Comparison of ENCODE assay signal across 1 cellular context in the genomic region with DNA sequence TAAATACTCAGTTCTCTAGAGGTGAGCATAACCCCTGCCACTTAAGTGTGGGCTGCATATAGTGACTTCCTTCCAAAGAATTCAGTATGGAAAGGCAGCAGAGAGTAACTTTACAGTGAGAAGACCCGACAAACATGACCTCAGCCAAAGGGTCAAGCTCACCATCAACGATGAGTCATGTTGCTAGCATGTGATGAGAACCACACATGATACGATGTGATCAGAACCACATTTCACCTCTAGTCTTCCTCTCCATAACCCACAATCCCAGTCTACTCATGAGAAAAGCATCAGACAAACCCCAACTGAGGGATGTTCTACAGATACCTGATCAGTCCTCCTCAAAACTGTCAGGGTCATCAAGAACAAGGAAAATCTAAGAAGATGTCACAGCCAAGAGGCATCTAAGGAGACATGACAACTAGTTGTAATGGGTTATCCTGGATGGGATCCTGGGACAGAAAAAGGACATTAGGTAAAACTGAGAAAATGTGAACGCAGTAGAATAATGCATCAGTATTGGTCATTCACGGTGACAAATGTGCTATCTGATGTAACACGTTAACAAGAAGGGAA.
A peak's percentile ranks its signal among the peaks of the same experiment; 100 is the strongest.
TF ChIP-seq lines count a peak whose summit lies in the region.

No MANE protein-coding gene starts in this region.

TF ChIP-seq in K562, 482 proteins besides CTCF, POLR2A, EP300 and RAD21 (continued from another document and continues in another):
- TF ChIP-seq, protein P1, sequence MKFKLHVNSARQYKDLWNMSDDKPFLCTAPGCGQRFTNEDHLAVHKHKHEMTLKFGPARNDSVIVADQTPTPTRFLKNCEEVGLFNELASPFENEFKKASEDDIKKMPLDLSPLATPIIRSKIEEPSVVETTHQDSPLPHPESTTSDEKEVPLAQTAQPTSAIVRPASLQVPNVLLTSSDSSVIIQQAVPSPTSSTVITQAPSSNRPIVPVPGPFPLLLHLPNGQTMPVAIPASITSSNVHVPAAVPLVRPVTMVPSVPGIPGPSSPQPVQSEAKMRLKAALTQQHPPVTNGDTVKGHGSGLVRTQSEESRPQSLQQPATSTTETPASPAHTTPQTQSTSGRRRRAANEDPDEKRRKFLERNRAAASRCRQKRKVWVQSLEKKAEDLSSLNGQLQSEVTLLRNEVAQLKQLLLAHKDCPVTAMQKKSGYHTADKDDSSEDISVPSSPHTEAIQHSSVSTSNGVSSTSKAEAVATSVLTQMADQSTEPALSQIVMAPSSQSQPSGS (CRISPR knock-in tag; IDR thresholded peaks at IDR 0.05), result no peak
- TF ChIP-seq, protein P2, sequence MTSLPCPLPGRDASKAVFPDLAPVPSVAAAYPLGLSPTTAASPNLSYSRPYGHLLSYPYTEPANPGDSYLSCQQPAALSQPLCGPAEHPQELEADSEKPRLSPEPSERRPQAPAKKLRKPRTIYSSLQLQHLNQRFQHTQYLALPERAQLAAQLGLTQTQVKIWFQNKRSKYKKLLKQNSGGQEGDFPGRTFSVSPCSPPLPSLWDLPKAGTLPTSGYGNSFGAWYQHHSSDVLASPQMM (CRISPR knock-in tag; IDR thresholded peaks at IDR 0.05), result no peak
- TF ChIP-seq ZNF507 (tag; conservative IDR thresholded peaks at IDR 0.05) (no peak), TAF1 (IDR thresholded peaks at IDR 0.05; ENCODE audit: control insufficient read depth, extremely low read depth, insufficient read depth, low read length, severe bottlenecking) (no peak), PTBP1 (IDR thresholded peaks at IDR 0.05; ENCODE audit: low read depth, low read length) (no peak), ZNF23 (CRISPR knock-in tag; IDR thresholded peaks at IDR 0.05) (no peak), ZNF696 (CRISPR knock-in tag; conservative IDR thresholded peaks at IDR 0.05) (no peak), SMARCE1 (IDR thresholded peaks at IDR 0.05) (peak; percentile 61; the same call in 1 of the 2 replicates), HNRNPUL1 (IDR thresholded peaks at IDR 0.05; ENCODE audit: low read length) (no peak), SREBF2 (CRISPR knock-in tag; IDR thresholded peaks at IDR 0.05) (no peak), ZNF165 (CRISPR knock-in tag; IDR thresholded peaks at IDR 0.05; ENCODE audit: borderline replicate concordance) (no peak), ZNF707 (CRISPR knock-in tag; conservative IDR thresholded peaks at IDR 0.05) (no peak), PHB2 (IDR thresholded peaks at IDR 0.05; ENCODE audit: low read depth) (no peak), XRCC5 (IDR thresholded peaks at IDR 0.05; ENCODE audit: low read depth, low read length) (no peak), JUNB (CRISPR knock-in tag; conservative IDR thresholded peaks at IDR 0.05) (0 out of 2 replicates have a peak, but pooled peaks have one; percentile 34), ARID1B (IDR thresholded peaks at IDR 0.05) (peak; percentile 56), KDM1A (IDR thresholded peaks at IDR 0.05) (peak; percentile 26 to 36; a peak in 1 of 4 replicates), HDAC1 (IDR thresholded peaks at IDR 0.05) (peak in 1 of 2 experiments; percentile 50; a peak in 2 of 4 replicates), MEF2A (IDR thresholded peaks at IDR 0.05; ENCODE audit: control insufficient read depth, low read depth, low read length) (no peak), CBFB (CRISPR knock-in tag; IDR thresholded peaks at IDR 0.05) (no peak), PTTG1 (tag; IDR thresholded peaks at IDR 0.05; ENCODE audit: low read depth) (0 out of 2 replicates have a peak, but pooled peaks have one; percentile 44), SETDB1 (IDR thresholded peaks at IDR 0.05; ENCODE audit: low read length) (no peak), ZNF766 (CRISPR knock-in tag; conservative IDR thresholded peaks at IDR 0.05) (0 out of 2 replicates have a peak, but pooled peaks have one; percentile 29), TEAD4 (IDR thresholded peaks at IDR 0.05; ENCODE audit: low read length) (peak; percentile 43; the same call in 1 of the 2 replicates), TEAD4 (CRISPR knock-in tag; IDR thresholded peaks at IDR 0.05; ENCODE audit: borderline replicate concordance) (no peak), MEIS2 (IDR thresholded peaks at IDR 0.05; ENCODE audit: partially characterized antibody) (no peak), TAF9B (IDR thresholded peaks at IDR 0.05; ENCODE audit: partially characterized antibody) (peak; percentile 21), ZFPM2 (CRISPR knock-in tag; IDR thresholded peaks at IDR 0.05) (no peak), ZNF24 (IDR thresholded peaks at IDR 0.05) (no peak)
- TF ChIP-seq, protein P3, sequence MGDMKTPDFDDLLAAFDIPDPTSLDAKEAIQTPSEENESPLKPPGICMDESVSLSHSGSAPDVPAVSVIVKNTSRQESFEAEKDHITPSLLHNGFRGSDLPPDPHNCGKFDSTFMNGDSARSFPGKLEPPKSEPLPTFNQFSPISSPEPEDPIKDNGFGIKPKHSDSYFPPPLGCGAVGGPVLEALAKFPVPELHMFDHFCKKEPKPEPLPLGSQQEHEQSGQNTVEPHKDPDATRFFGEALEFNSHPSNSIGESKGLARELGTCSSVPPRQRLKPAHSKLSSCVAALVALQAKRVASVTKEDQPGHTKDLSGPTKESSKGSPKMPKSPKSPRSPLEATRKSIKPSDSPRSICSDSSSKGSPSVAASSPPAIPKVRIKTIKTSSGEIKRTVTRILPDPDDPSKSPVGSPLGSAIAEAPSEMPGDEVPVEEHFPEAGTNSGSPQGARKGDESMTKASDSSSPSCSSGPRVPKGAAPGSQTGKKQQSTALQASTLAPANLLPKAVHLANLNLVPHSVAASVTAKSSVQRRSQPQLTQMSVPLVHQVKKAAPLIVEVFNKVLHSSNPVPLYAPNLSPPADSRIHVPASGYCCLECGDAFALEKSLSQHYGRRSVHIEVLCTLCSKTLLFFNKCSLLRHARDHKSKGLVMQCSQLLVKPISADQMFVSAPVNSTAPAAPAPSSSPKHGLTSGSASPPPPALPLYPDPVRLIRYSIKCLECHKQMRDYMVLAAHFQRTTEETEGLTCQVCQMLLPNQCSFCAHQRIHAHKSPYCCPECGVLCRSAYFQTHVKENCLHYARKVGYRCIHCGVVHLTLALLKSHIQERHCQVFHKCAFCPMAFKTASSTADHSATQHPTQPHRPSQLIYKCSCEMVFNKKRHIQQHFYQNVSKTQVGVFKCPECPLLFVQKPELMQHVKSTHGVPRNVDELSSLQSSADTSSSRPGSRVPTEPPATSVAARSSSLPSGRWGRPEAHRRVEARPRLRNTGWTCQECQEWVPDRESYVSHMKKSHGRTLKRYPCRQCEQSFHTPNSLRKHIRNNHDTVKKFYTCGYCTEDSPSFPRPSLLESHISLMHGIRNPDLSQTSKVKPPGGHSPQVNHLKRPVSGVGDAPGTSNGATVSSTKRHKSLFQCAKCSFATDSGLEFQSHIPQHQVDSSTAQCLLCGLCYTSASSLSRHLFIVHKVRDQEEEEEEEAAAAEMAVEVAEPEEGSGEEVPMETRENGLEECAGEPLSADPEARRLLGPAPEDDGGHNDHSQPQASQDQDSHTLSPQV (IDR thresholded peaks at IDR 0.05), result peak; percentile 83
- TF ChIP-seq, protein P4, sequence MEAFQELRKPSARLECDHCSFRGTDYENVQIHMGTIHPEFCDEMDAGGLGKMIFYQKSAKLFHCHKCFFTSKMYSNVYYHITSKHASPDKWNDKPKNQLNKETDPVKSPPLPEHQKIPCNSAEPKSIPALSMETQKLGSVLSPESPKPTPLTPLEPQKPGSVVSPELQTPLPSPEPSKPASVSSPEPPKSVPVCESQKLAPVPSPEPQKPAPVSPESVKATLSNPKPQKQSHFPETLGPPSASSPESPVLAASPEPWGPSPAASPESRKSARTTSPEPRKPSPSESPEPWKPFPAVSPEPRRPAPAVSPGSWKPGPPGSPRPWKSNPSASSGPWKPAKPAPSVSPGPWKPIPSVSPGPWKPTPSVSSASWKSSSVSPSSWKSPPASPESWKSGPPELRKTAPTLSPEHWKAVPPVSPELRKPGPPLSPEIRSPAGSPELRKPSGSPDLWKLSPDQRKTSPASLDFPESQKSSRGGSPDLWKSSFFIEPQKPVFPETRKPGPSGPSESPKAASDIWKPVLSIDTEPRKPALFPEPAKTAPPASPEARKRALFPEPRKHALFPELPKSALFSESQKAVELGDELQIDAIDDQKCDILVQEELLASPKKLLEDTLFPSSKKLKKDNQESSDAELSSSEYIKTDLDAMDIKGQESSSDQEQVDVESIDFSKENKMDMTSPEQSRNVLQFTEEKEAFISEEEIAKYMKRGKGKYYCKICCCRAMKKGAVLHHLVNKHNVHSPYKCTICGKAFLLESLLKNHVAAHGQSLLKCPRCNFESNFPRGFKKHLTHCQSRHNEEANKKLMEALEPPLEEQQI (IDR thresholded peaks at IDR 0.05), result no peak
- TF ChIP-seq, protein P5, sequence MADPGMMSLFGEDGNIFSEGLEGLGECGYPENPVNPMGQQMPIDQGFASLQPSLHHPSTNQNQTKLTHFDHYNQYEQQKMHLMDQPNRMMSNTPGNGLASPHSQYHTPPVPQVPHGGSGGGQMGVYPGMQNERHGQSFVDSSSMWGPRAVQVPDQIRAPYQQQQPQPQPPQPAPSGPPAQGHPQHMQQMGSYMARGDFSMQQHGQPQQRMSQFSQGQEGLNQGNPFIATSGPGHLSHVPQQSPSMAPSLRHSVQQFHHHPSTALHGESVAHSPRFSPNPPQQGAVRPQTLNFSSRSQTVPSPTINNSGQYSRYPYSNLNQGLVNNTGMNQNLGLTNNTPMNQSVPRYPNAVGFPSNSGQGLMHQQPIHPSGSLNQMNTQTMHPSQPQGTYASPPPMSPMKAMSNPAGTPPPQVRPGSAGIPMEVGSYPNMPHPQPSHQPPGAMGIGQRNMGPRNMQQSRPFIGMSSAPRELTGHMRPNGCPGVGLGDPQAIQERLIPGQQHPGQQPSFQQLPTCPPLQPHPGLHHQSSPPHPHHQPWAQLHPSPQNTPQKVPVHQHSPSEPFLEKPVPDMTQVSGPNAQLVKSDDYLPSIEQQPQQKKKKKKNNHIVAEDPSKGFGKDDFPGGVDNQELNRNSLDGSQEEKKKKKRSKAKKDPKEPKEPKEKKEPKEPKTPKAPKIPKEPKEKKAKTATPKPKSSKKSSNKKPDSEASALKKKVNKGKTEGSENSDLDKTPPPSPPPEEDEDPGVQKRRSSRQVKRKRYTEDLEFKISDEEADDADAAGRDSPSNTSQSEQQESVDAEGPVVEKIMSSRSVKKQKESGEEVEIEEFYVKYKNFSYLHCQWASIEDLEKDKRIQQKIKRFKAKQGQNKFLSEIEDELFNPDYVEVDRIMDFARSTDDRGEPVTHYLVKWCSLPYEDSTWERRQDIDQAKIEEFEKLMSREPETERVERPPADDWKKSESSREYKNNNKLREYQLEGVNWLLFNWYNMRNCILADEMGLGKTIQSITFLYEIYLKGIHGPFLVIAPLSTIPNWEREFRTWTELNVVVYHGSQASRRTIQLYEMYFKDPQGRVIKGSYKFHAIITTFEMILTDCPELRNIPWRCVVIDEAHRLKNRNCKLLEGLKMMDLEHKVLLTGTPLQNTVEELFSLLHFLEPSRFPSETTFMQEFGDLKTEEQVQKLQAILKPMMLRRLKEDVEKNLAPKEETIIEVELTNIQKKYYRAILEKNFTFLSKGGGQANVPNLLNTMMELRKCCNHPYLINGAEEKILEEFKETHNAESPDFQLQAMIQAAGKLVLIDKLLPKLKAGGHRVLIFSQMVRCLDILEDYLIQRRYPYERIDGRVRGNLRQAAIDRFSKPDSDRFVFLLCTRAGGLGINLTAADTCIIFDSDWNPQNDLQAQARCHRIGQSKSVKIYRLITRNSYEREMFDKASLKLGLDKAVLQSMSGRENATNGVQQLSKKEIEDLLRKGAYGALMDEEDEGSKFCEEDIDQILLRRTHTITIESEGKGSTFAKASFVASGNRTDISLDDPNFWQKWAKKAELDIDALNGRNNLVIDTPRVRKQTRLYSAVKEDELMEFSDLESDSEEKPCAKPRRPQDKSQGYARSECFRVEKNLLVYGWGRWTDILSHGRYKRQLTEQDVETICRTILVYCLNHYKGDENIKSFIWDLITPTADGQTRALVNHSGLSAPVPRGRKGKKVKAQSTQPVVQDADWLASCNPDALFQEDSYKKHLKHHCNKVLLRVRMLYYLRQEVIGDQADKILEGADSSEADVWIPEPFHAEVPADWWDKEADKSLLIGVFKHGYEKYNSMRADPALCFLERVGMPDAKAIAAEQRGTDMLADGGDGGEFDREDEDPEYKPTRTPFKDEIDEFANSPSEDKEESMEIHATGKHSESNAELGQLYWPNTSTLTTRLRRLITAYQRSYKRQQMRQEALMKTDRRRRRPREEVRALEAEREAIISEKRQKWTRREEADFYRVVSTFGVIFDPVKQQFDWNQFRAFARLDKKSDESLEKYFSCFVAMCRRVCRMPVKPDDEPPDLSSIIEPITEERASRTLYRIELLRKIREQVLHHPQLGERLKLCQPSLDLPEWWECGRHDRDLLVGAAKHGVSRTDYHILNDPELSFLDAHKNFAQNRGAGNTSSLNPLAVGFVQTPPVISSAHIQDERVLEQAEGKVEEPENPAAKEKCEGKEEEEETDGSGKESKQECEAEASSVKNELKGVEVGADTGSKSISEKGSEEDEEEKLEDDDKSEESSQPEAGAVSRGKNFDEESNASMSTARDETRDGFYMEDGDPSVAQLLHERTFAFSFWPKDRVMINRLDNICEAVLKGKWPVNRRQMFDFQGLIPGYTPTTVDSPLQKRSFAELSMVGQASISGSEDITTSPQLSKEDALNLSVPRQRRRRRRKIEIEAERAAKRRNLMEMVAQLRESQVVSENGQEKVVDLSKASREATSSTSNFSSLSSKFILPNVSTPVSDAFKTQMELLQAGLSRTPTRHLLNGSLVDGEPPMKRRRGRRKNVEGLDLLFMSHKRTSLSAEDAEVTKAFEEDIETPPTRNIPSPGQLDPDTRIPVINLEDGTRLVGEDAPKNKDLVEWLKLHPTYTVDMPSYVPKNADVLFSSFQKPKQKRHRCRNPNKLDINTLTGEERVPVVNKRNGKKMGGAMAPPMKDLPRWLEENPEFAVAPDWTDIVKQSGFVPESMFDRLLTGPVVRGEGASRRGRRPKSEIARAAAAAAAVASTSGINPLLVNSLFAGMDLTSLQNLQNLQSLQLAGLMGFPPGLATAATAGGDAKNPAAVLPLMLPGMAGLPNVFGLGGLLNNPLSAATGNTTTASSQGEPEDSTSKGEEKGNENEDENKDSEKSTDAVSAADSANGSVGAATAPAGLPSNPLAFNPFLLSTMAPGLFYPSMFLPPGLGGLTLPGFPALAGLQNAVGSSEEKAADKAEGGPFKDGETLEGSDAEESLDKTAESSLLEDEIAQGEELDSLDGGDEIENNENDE (IDR thresholded peaks at IDR 0.05; ENCODE audit: low read depth, low read length), result no peak
- TF ChIP-seq, protein P6, sequence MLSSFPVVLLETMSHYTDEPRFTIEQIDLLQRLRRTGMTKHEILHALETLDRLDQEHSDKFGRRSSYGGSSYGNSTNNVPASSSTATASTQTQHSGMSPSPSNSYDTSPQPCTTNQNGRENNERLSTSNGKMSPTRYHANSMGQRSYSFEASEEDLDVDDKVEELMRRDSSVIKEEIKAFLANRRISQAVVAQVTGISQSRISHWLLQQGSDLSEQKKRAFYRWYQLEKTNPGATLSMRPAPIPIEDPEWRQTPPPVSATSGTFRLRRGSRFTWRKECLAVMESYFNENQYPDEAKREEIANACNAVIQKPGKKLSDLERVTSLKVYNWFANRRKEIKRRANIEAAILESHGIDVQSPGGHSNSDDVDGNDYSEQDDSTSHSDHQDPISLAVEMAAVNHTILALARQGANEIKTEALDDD (IDR thresholded peaks at IDR 0.05), result no peak; the same call in 1 of the 2 replicates
- TF ChIP-seq, protein P7, sequence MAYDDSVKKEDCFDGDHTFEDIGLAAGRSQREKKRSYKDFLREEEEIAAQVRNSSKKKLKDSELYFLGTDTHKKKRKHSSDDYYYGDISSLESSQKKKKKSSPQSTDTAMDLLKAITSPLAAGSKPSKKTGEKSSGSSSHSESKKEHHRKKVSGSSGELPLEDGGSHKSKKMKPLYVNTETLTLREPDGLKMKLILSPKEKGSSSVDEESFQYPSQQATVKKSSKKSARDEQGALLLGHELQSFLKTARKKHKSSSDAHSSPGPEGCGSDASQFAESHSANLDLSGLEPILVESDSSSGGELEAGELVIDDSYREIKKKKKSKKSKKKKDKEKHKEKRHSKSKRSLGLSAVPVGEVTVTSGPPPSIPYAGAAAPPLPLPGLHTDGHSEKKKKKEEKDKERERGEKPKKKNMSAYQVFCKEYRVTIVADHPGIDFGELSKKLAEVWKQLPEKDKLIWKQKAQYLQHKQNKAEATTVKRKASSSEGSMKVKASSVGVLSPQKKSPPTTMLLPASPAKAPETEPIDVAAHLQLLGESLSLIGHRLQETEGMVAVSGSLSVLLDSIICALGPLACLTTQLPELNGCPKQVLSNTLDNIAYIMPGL (CRISPR knock-in tag; IDR thresholded peaks at IDR 0.05), result no peak
